In the genomic region with DNA sequence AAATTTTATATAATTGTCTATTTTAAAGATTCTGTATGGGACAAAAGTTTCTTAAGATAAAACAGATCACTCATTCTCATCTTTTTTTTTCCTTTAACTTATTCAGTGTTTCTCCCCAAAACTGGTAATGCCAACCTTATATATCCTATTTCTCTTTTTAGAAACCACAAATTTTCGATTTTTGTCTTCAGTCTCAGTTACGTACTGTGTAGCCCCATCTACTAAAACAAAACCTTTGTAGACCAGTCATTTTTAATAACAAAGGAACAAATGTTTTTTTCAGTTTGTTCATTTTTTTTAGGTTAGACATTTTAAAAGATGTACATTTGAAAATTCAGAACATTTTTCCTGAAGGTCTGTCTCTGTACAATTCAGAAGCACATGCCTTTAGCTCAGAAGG, we compare ENCODE assay signal across 9 cellular contexts. TPM values are rescaled to one million over a fixed set of nuclear protein-coding genes. Genes with fewer than 3 reads are reported as not detected.
DNase-seq lines count a peak whose midpoint lies in the region; ATAC-seq and TF ChIP-seq lines count a peak whose summit lies in the region.
"Had no signal": no experiment of that assay in that cellular context is flagged by ENCODE, and none has a peak within 500 bp of the region (broad histone marks: within the 10 kb centered on the region; RNA-seq: fewer than 3 reads in every experiment).

No MANE protein-coding gene starts in this region.

- intact Hi-C loops in dendritic cell treated with granulocyte-macrophage colony-stimulating factor and Interleukin-4, amounts not matched to agents 40 ng/mL and 50 ng/mL, for 4 days (cut with micrococcal nuclease) = no loop called here

- no peak for TF ChIP-seq CTCF in glutamatergic neuron (IDR thresholded peaks at IDR 0.05; ENCODE audit: partially characterized antibody, unreplicated experiment)

- H3K4me3 Mint-ChIP-seq in dendritic cell treated with granulocyte-macrophage colony-stimulating factor and Interleukin-4, amounts not matched to agents 40 ng/mL and 50 ng/mL, for 4 days = no peak overlapping the region
- H3K4me3 Mint-ChIP-seq in glutamatergic neuron (ENCODE audit: unreplicated experiment) = no peak overlapping the region

- no peaks in the 10 kb centered on the region for H3K9me3 Mint-ChIP-seq in dendritic cell treated with granulocyte-macrophage colony-stimulating factor and Interleukin-4, amounts not matched to agents 40 ng/mL and 50 ng/mL, for 4 days
- H3K9me3 Mint-ChIP-seq in glutamatergic neuron (ENCODE audit: unreplicated experiment) = no peaks in the 10 kb centered on the region

- no peaks in the 10 kb centered on the region for H3K36me3 Mint-ChIP-seq in dendritic cell treated with granulocyte-macrophage colony-stimulating factor and Interleukin-4, amounts not matched to agents 40 ng/mL and 50 ng/mL, for 4 days (ENCODE audit: low read depth)
- H3K36me3 Mint-ChIP-seq in glutamatergic neuron (ENCODE audit: unreplicated experiment) = no peaks in the 10 kb centered on the region

- H3K27ac Mint-ChIP-seq in dendritic cell treated with granulocyte-macrophage colony-stimulating factor and Interleukin-4, amounts not matched to agents 40 ng/mL and 50 ng/mL, for 4 days = peak overlapping the region; percentile 66
- no peak overlapping the region for H3K27ac Mint-ChIP-seq in glutamatergic neuron (ENCODE audit: unreplicated experiment)

- ATAC-seq in GM18861 (IDR thresholded peaks at IDR 0.05; ENCODE audit: unreplicated experiment) (peak; percentile 28), GM21526 (IDR thresholded peaks at IDR 0.05; ENCODE audit: low FRiP score, unreplicated experiment) (peak; percentile 47), HG03354 (IDR thresholded peaks at IDR 0.05; ENCODE audit: poor library complexity, severe bottlenecking, unreplicated experiment) (peak; percentile 57)

- DNase-seq in NCI-H524 (lab: John Stamatoyannopoulos, UW) = no peak
- DNase-seq in glutamatergic neuron = no peak
- DNase-seq in NCI-H2196 (lab: John Stamatoyannopoulos, UW; ENCODE audit: unreplicated experiment) = no peak
- DNase-seq in stimulated activated CD4-positive, alpha-beta T cell treated with anti-CD3 and anti-CD28 coated beads, Interleukin-4, amount 100 ng/mL, for 24 hours = no peak
- DNase-seq: activated CD8-positive, alpha-beta memory T cell treated with anti-CD3 and anti-CD28 coated beads, Interleukin-2, amount 50 U/mL, for 48 hours had no signal

- peaks cover 5% of the 10 kb centered on the region for H3K4me1 Mint-ChIP-seq in dendritic cell treated with granulocyte-macrophage colony-stimulating factor and Interleukin-4, amounts not matched to agents 40 ng/mL and 50 ng/mL, for 4 days (ENCODE audit: low read depth)
- no peaks in the 10 kb centered on the region for H3K4me1 Mint-ChIP-seq in glutamatergic neuron (ENCODE audit: low read depth, unreplicated experiment)

- H3K27me3 Mint-ChIP-seq in dendritic cell treated with granulocyte-macrophage colony-stimulating factor and Interleukin-4, amounts not matched to agents 40 ng/mL and 50 ng/mL, for 4 days = no peaks in the 10 kb centered on the region
- no peaks in the 10 kb centered on the region for H3K27me3 Mint-ChIP-seq in glutamatergic neuron (ENCODE audit: unreplicated experiment)

RNA-seq across cellular contexts. Expression of gene PNMA1, which starts 18.2 kb away (rescaled TPM):
- total RNA-seq in glutamatergic neuron (ENCODE audit: unreplicated experiment) = 145 TPM

RNA-seq across cellular contexts. Expression of gene DNAL1, which starts 51.2 kb away (rescaled TPM):
- 18.5 TPM for total RNA-seq in glutamatergic neuron (ENCODE audit: unreplicated experiment)
